16 cellular contexts compared by ENCODE assay signal in the genomic region with DNA sequence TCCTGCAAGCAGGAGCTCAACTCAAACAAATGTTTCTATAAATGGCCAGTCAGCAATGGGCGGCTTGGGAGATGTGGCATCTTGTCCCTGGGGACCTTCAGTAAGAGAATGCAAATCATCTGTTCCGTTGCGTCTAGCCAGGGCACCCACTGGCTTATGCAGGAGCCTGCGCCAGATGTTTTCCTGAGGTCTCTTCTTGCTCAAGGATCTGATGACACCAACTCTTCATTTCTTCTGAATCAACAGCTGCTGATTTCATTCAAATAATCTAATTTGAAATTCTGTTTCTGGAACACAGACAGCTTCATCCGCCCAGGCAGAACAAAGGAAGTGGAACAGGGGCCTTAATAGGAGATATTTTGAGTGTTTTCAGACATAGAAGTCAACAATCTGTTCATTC.
DNase-seq lines count a peak whose midpoint lies in the region; ATAC-seq and TF ChIP-seq lines count a peak whose summit lies in the region.
"Had no signal": no experiment of that assay in that cellular context is flagged by ENCODE, and none has a peak within 500 bp of the region (broad histone marks: within the 10 kb centered on the region; RNA-seq: fewer than 3 reads in every experiment).

No MANE protein-coding gene starts in this region.

- H3K27me3 Mint-ChIP-seq in MCF 10A (ENCODE audit: insufficient read depth, unreplicated experiment) = peaks cover 36% of the 10 kb centered on the region
- peaks cover 37 to 55% of the 10 kb centered on the region in 2 donors for H3K27me3 Mint-ChIP-seq in natural killer cell treated with Interleukin-12 subunit alpha and Interleukin-12 subunit beta and Interleukin-15 and Interleukin-18, amount 100 ng/mL, for 72 hours

- no peak for ATAC-seq in natural killer cell treated with Interleukin-12 subunit alpha and Interleukin-12 subunit beta and Interleukin-15 and Interleukin-18, amount 100 ng/mL, for 72 hours
- ATAC-seq: CD8-positive, alpha-beta T cell had no signal

- H3K4me2 ChIP-seq in BLaER1 treated with 17β-estradiol and CSF1 and Interleukin-3, amounts not matched to agents 10 nM and 100 nM = peak overlapping the region; percentile 24 to 94 (median 80)

- DNase-seq in NCI-H526 treated with DMSO at 0.1 percent for 48 hours (lab: John Stamatoyannopoulos, UW) (peak; percentile 75), coronary artery (ENCODE audit: low spot score) (peak; percentile 21), pons (ENCODE audit: low spot score) (peak; percentile 20), MCF 10A (ENCODE audit: unreplicated experiment) (no peak), GF-D8 (lab: John Stamatoyannopoulos, UW) (no peak), NOMO-1 treated with dmso at 0.1 percent for 144 hours (lab: John Stamatoyannopoulos, UW; ENCODE audit: unreplicated experiment) (no peak)
- no peak for DNase-seq in natural killer cell treated with Interleukin-12 subunit alpha and Interleukin-12 subunit beta and Interleukin-15 and Interleukin-18, amount 100 ng/mL, for 72 hours (ENCODE audit: low spot score)
- DNase-seq: COR-L47, DMS153, DMS79 treated with DMSO at 0.1 percent for 48 hours, GDM1, GM23248 had no signal

- peaks cover 23 to 40% (median 31%) of the 10 kb centered on the region in 10 experiments for H3K4me1 ChIP-seq in BLaER1 treated with 17β-estradiol and CSF1 and Interleukin-3, amounts not matched to agents 10 nM and 100 nM

- H3K27ac Mint-ChIP-seq in MCF 10A (ENCODE audit: low read depth, unreplicated experiment) = no peak overlapping the region
- no peak overlapping the region for H3K27ac Mint-ChIP-seq in natural killer cell treated with Interleukin-12 subunit alpha and Interleukin-12 subunit beta and Interleukin-15 and Interleukin-18, amount 100 ng/mL, for 72 hours
- H3K27ac Mint-ChIP-seq: B cell; CD8-positive, alpha-beta T cell had no signal

- TF ChIP-seq CTCF in coronary artery (IDR thresholded peaks at IDR 0.05) (no peak), MCF 10A (IDR thresholded peaks at IDR 0.05; ENCODE audit: unreplicated experiment) (no peak)

- intact Hi-C loops in MCF 10A (cut with micrococcal nuclease) = no loop called here

- no peaks in the 10 kb centered on the region for H3K4me1 Mint-ChIP-seq in MCF 10A (ENCODE audit: insufficient read depth, unreplicated experiment)
- H3K4me1 Mint-ChIP-seq in natural killer cell treated with Interleukin-12 subunit alpha and Interleukin-12 subunit beta and Interleukin-15 and Interleukin-18, amount 100 ng/mL, for 72 hours (ENCODE audit: low read depth in 2 of 2) = no peaks in the 10 kb centered on the region
- H3K4me1 Mint-ChIP-seq: B cell, CD14-positive monocyte had no signal

- no peak overlapping the region for H3K4me3 Mint-ChIP-seq in MCF 10A (ENCODE audit: unreplicated experiment)
- H3K4me3 Mint-ChIP-seq in natural killer cell treated with Interleukin-12 subunit alpha and Interleukin-12 subunit beta and Interleukin-15 and Interleukin-18, amount 100 ng/mL, for 72 hours = no peak overlapping the region
- H3K4me3 Mint-ChIP-seq: B cell; CD14-positive monocyte; CD8-positive, alpha-beta T cell had no signal

- no peak overlapping the region for H3K4me3 ChIP-seq in BLaER1 treated with 17β-estradiol and CSF1 and Interleukin-3, amounts not matched to agents 10 nM and 100 nM
- H3K4me3 ChIP-seq in coronary artery = no peak overlapping the region
- H3K4me3 ChIP-seq: GM23248 had no signal

- no TSS peak for BruUV-seq in MCF 10A (replicated peaks; lab: Mats Ljungman, UMichigan)

- POLR2A ChIA-PET in MCF 10A (lab: Yijun Ruan, JAX) = no interaction called here

- H3K9me3 ChIP-seq in BLaER1 treated with 17β-estradiol and CSF1 and Interleukin-3, amounts not matched to agents 10 nM and 100 nM (replicated peaks in 1 of 11) = no peaks in the 10 kb centered on the region

- peak overlapping the region in 6 of 11 experiments; percentile 34 to 77 (median 68); a peak in 10 of 22 replicates for H3K9ac ChIP-seq in BLaER1 treated with 17β-estradiol and CSF1 and Interleukin-3, amounts not matched to agents 10 nM and 100 nM
- H3K9ac ChIP-seq: GM23248 had no signal

- peaks cover 23% of the 10 kb centered on the region for H3K9me3 Mint-ChIP-seq in MCF 10A (ENCODE audit: unreplicated experiment)
- H3K9me3 Mint-ChIP-seq in natural killer cell treated with Interleukin-12 subunit alpha and Interleukin-12 subunit beta and Interleukin-15 and Interleukin-18, amount 100 ng/mL, for 72 hours = no peaks in the 10 kb centered on the region
- H3K9me3 Mint-ChIP-seq: CD8-positive, alpha-beta T cell had no signal

- H3K36me3 Mint-ChIP-seq in MCF 10A (ENCODE audit: insufficient read depth, unreplicated experiment) = peaks cover 6% of the 10 kb centered on the region
- no peaks in the 10 kb centered on the region for H3K36me3 Mint-ChIP-seq in natural killer cell treated with Interleukin-12 subunit alpha and Interleukin-12 subunit beta and Interleukin-15 and Interleukin-18, amount 100 ng/mL, for 72 hours
- H3K36me3 Mint-ChIP-seq: CD14-positive monocyte; CD8-positive, alpha-beta T cell had no signal

- H3K27ac ChIP-seq in BLaER1 treated with 17β-estradiol and CSF1 and Interleukin-3, amounts not matched to agents 10 nM and 100 nM = peak overlapping the region in 8 of 11 experiments; percentile 19 to 91 (median 78); a peak in 15 of 22 replicates
- no peak overlapping the region for H3K27ac ChIP-seq in coronary artery
- H3K27ac ChIP-seq: GM23248 had no signal

- H4K20me1 ChIP-seq in BLaER1 treated with 17β-estradiol and CSF1 and Interleukin-3, amounts not matched to agents 10 nM and 100 nM = no peaks in the 10 kb centered on the region

- H3K27me3 ChIP-seq in BLaER1 treated with 17β-estradiol and CSF1 and Interleukin-3, amounts not matched to agents 10 nM and 100 nM = peaks cover 0 to 7% (median 0%) of the 10 kb centered on the region in 11 experiments; a peak in 1 of 22 replicates

- H3K36me3 ChIP-seq in BLaER1 treated with 17β-estradiol and CSF1 and Interleukin-3, amounts not matched to agents 10 nM and 100 nM = no peaks in the 10 kb centered on the region

- CTCF ChIA-PET in MCF 10A (lab: Yijun Ruan, JAX) = no interaction called here

Comparison
In these comparisons a context has a peak if more than half of its experiments do, and no peak if none do; other contexts are left out.
1. H3K27ac ChIP-seq: peak in BLaER1 treated with 17β-estradiol and CSF1 and Interleukin-3, amounts not matched to agents 10 nM and 100 nM (8 of 11); none in coronary artery (0 of 2).
2. DNase-seq: peak in NCI-H526 treated with DMSO at 0.1 percent for 48 hours (single experiment), coronary artery (single experiment) and pons (single experiment); none in MCF 10A (single experiment), GF-D8 (single experiment), NOMO-1 treated with dmso at 0.1 percent for 144 hours (single experiment) and natural killer cell treated with Interleukin-12 subunit alpha and Interleukin-12 subunit beta and Interleukin-15 and Interleukin-18, amount 100 ng/mL, for 72 hours (single experiment).